In the genomic region with DNA sequence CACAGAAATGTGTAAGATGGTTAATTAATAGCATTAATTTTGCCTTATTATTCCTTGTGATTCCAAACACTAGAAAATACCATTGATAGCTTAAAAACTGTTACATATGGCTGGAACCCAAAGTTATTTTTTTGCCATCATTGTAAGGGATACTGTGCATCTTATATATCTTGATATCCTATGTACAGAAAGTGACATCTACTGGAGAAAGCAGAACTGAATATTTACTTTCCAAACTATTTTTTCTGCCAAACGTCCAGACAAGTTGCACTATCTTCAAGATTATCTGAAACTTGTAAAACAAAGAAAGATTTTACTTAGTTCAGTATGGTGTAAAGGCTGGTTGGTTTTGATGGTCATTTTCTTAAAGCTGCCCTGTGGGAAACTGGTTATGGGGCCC, we compare ENCODE assay signal across 10 cellular contexts. TPM values are rescaled to one million over a fixed set of nuclear protein-coding genes. Genes with fewer than 3 reads are reported as not detected.
DNase-seq lines count a peak whose midpoint lies in the region; ATAC-seq and TF ChIP-seq lines count a peak whose summit lies in the region.
"Had no signal": no experiment of that assay in that cellular context is flagged by ENCODE, and none has a peak within 500 bp of the region (broad histone marks: within the 10 kb centered on the region; RNA-seq: fewer than 3 reads in every experiment).

No MANE protein-coding gene starts in this region.

- DNase-seq in Caco-2: no peak
- DNase-seq in M059J (ENCODE audit: low read depth): peak; percentile 39
- peak; percentile 38 for DNase-seq in astrocyte of the hippocampus (ENCODE audit: low read depth, low spot score)
- no peak for DNase-seq in mesothelial cell of epicardium (ENCODE audit: low spot score in 2 of 2, unreplicated experiment in 2 of 2)
- no peak for DNase-seq in iPS-NIHi7 (ENCODE audit: extremely low spot score)
- no peak for DNase-seq in mucosa of descending colon
- DNase-seq: amygdala, T-helper 1 cell had no signal

- no peaks in the 10 kb centered on the region for H3K36me3 ChIP-seq in Caco-2 (ENCODE audit: control insufficient read depth, insufficient read depth, low read length)
- no peaks in the 10 kb centered on the region for H3K36me3 ChIP-seq in mucosa of descending colon (ENCODE audit: low read depth)

- H3K36me3 Mint-ChIP-seq in Caco-2 (ENCODE audit: insufficient read depth, unreplicated experiment) (no peaks in the 10 kb centered on the region), mesothelial cell of epicardium (no peaks in the 10 kb centered on the region)

- H3K4me3 ChIP-seq in Caco-2 (ENCODE audit: low read depth, low read length): no peak overlapping the region
- no peak overlapping the region for H3K4me3 ChIP-seq in mucosa of descending colon

- POLR2A ChIA-PET in Caco-2 (lab: Charles Lee): no interaction called here

- ATAC-seq in mucosa of descending colon: no peak
- no peak for ATAC-seq in GM18511 (IDR thresholded peaks at IDR 0.05; ENCODE audit: unreplicated experiment)
- no peak for ATAC-seq in HG02610 (IDR thresholded peaks at IDR 0.05; ENCODE audit: unreplicated experiment)

- H3K9me3 Mint-ChIP-seq in Caco-2 (ENCODE audit: unreplicated experiment) (no peaks in the 10 kb centered on the region), mesothelial cell of epicardium (no peaks in the 10 kb centered on the region)

- H3K27me3 Mint-ChIP-seq in Caco-2 (ENCODE audit: insufficient read depth, unreplicated experiment): no peaks in the 10 kb centered on the region
- no peaks in the 10 kb centered on the region for H3K27me3 Mint-ChIP-seq in mesothelial cell of epicardium (ENCODE audit: low read depth)

- BruUV-seq in Caco-2 (replicated peaks; lab: Mats Ljungman, UMichigan): no TSS peak

- H3K27ac Mint-ChIP-seq in Caco-2 (ENCODE audit: unreplicated experiment) (no peak overlapping the region), mesothelial cell of epicardium (peak overlapping the region; percentile 91)

- H3K4me1 ChIP-seq in Caco-2: peaks cover 12% of the 10 kb centered on the region; the same call in 1 of the 2 replicates
- no peaks in the 10 kb centered on the region for H3K4me1 ChIP-seq in mucosa of descending colon (ENCODE audit: low read depth)

- H3K9me3 ChIP-seq in Caco-2 (no peaks in the 10 kb centered on the region), mucosa of descending colon (no peaks in the 10 kb centered on the region)

- H3K27me3 ChIP-seq in Caco-2 (replicated peaks; ENCODE audit: control insufficient read depth, insufficient read depth, low read length): no peaks in the 10 kb centered on the region

- intact Hi-C loops in Caco-2 (cut with micrococcal nuclease; ENCODE audit: unreplicated experiment): loop anchor here (1.0 to 10.0 kb wide), 5 partner anchors 159 to 751 kb away; no protein-coding TSS in a partner anchor
- intact Hi-C loops in mucosa of descending colon (cut with DNase I, micrococcal nuclease): loop anchor here (5.0 to 10.0 kb wide), 3 partner anchors 249 to 631 kb away; no protein-coding TSS in a partner anchor

- H3K4me3 Mint-ChIP-seq in Caco-2 (ENCODE audit: unreplicated experiment): no peak overlapping the region
- H3K4me3 Mint-ChIP-seq in mesothelial cell of epicardium: peak overlapping the region; percentile 10

- H3K4me1 Mint-ChIP-seq in Caco-2 (ENCODE audit: low read depth, unreplicated experiment) (peaks cover 20% of the 10 kb centered on the region), mesothelial cell of epicardium (peaks cover 57% of the 10 kb centered on the region)

- TF ChIP-seq CTCF in Caco-2 (IDR thresholded peaks at IDR 0.05; ENCODE audit: insufficient read depth in 1 of 2, low read depth in 1 of 2, low read length in 1 of 2, severe bottlenecking in 1 of 2, unreplicated experiment in 1 of 2): peak; percentile 16 to 30
- no peak for TF ChIP-seq CTCF in mesothelial cell of epicardium (IDR thresholded peaks at IDR 0.05; ENCODE audit: unreplicated experiment)
- TF ChIP-seq CTCF in mucosa of descending colon (IDR thresholded peaks at IDR 0.05): no peak

- CTCF ChIA-PET in Caco-2 (lab: Charles Lee): interaction anchor here (0.6 kb wide), 1 partner anchor 249 kb away, joined by 4 read pairs; no protein-coding TSS in a partner anchor

RNA-seq across cellular contexts. Expression of gene MEIS2, which starts 33.3 kb away (rescaled TPM):
- total RNA-seq in Caco-2 (2022) (28.5 and 28.7 TPM in 2 replicates), mesothelial cell of epicardium (377 to 397 TPM (median 379 TPM) in 3 replicates), mucosa of descending colon (10 to 100 TPM in 1 of 3 donors, 1 to 10 TPM in 2; 3.8 to 93.3 (median 8.9) TPM)
- 27.7 and 32.9 TPM in 2 replicates for total RNA-seq in M059J (2014; rRNA removed; shearing (Covaris generic))

Comparison
In these comparisons a context has a peak if more than half of its experiments do, and no peak if none do; other contexts are left out.
1. DNase-seq: peak in M059J (single experiment) and astrocyte of the hippocampus (single experiment); none in Caco-2 (0 of 2), mesothelial cell of epicardium (0 of 2), iPS-NIHi7 (single experiment) and mucosa of descending colon (0 of 3).
2. CTCF ChIP-seq: peak in Caco-2 (2 of 2); none in mesothelial cell of epicardium (single experiment) and mucosa of descending colon (single experiment).